13 cellular contexts compared by ENCODE assay signal in genomic region chr10:22435650-22436049, GRCh38.
DNase-seq lines count a peak whose midpoint lies in the region; ATAC-seq and TF ChIP-seq lines count a peak whose summit lies in the region.
"Had no signal": no experiment of that assay in that cellular context is flagged by ENCODE, and none has a peak within 500 bp of the region (broad histone marks: within the 10 kb centered on the region; RNA-seq: fewer than 3 reads in every experiment).

No MANE protein-coding gene starts in this region.

- no peak for TF ChIP-seq POLR2A in vagina (IDR thresholded peaks at IDR 0.05)

- intact Hi-C loops in vagina (cut with DNase I) = loop anchor here (5.0 to 10.0 kb wide), 2 partner anchors 91 to 433 kb away; partner anchors contain the start of genes DNAJC1 and SPAG6

- no peak for TF ChIP-seq CTCF in vagina (IDR thresholded peaks at IDR 0.05)

- H3K4me1 Mint-ChIP-seq in activated T-cell treated with anti-CD3 and anti-CD28 coated beads, Interleukin-2, amount 50 U/mL, for 24 hours (ENCODE audit: low read depth) = peaks cover 55% of the 10 kb centered on the region
- peaks cover 21 to 37% (median 33%) of the 10 kb centered on the region in 3 donors for H3K4me1 Mint-ChIP-seq in naive B cell

- no peaks in the 10 kb centered on the region for H3K9me3 ChIP-seq in vagina
- H3K9me3 ChIP-seq: adrenal gland had no signal

- H3K27me3 ChIP-seq in vagina = no peaks in the 10 kb centered on the region
- H3K27me3 ChIP-seq: adrenal gland had no signal

- H3K27me3 Mint-ChIP-seq in activated T-cell treated with anti-CD3 and anti-CD28 coated beads, Interleukin-2, amount 50 U/mL, for 24 hours = no peaks in the 10 kb centered on the region
- no peaks in the 10 kb centered on the region for H3K27me3 Mint-ChIP-seq in naive B cell

- H3K27ac Mint-ChIP-seq in activated T-cell treated with anti-CD3 and anti-CD28 coated beads, Interleukin-2, amount 50 U/mL, for 24 hours = peak overlapping the region; percentile 83
- H3K27ac Mint-ChIP-seq in naive B cell = peak overlapping the region; percentile 21 to 96 (median 59)

- H3K4me3 ChIP-seq in vagina = no peak overlapping the region

- H3K4me1 ChIP-seq in vagina = peaks cover 29% of the 10 kb centered on the region

- ATAC-seq in naive B cell (ENCODE audit: low read depth in 2 of 2) (no peak), GM21576 (IDR thresholded peaks at IDR 0.05; ENCODE audit: unreplicated experiment) (no peak)
- ATAC-seq: HCT116 had no signal

- peak overlapping the region; percentile 90 for H3K27ac ChIP-seq in vagina

- H3K9me3 Mint-ChIP-seq in activated T-cell treated with anti-CD3 and anti-CD28 coated beads, Interleukin-2, amount 50 U/mL, for 24 hours = peaks cover 3% of the 10 kb centered on the region
- H3K9me3 Mint-ChIP-seq in naive B cell = no peaks in the 10 kb centered on the region

- DNase-seq in stimulated activated CD4-positive, alpha-beta T cell treated with anti-CD3 and anti-CD28 coated beads, Interleukin-15, amount 100 ng/mL, for 24 hours = peak; percentile 7
- DNase-seq in stimulated activated CD4-positive, alpha-beta T cell treated with anti-CD3 and anti-CD28 coated beads, Interleukin-2, amount 100 ng/mL, for 48 hours = no peak
- DNase-seq in activated T-cell treated with anti-CD3 and anti-CD28 coated beads, Interleukin-2, amount 50 U/mL, for 24 hours = no peak
- DNase-seq in naive B cell (no peak), vagina (ENCODE audit: extremely low spot score in 2 of 2) (no peak), mesenteric fat pad (ENCODE audit: low spot score) (no peak), GM19238 (ENCODE audit: insufficient read length, low spot score) (no peak)
- DNase-seq: AML-193; stimulated activated CD4-positive, alpha-beta T cell treated with anti-CD3 and anti-CD28 coated beads, Interleukin-4, amount 100 ng/mL, for 1 hour; stimulated activated naive CD4-positive, alpha-beta T cell treated with Interleukin-2 at 50 U/mL for 16 hours had no signal

- H3K36me3 ChIP-seq in vagina = no peaks in the 10 kb centered on the region
- H3K36me3 ChIP-seq: adrenal gland had no signal

- H3K36me3 Mint-ChIP-seq in activated T-cell treated with anti-CD3 and anti-CD28 coated beads, Interleukin-2, amount 50 U/mL, for 24 hours (ENCODE audit: low read depth) = peaks cover 6% of the 10 kb centered on the region
- H3K36me3 Mint-ChIP-seq in naive B cell = no peaks in the 10 kb centered on the region

- H3K4me3 Mint-ChIP-seq in activated T-cell treated with anti-CD3 and anti-CD28 coated beads, Interleukin-2, amount 50 U/mL, for 24 hours = peak overlapping the region; percentile 87
- H3K4me3 Mint-ChIP-seq in naive B cell = peak overlapping the region in 5 of 8 donors; percentile 96 to 99 (median 98)
